2 cellular contexts compared by ENCODE assay signal in the genomic region with DNA sequence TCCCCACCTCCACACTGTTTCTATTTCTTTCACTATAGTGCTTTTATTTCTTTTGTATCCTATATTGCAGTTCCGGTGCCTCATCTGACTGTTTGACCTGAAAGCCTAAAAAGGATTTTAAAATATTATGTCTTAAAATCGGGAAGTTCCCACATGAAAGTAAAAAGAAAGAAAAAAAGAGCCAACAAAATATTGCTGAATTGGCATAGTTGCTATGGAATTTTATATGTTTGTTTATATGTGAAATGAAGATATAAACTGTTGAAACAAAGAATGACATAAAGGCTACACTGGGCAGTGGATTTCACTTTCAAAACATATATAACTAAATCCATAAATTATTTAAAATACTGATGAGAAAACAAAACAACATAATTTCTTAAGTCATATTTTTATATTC.
A peak's percentile ranks its signal among the peaks of the same experiment; 100 is the strongest.
TF ChIP-seq lines count a peak whose summit lies in the region.

No MANE protein-coding gene starts in this region.

TF ChIP-seq in HepG2, 621 proteins besides CTCF, POLR2A, EP300 and RAD21:
- TF ChIP-seq, protein P1, sequence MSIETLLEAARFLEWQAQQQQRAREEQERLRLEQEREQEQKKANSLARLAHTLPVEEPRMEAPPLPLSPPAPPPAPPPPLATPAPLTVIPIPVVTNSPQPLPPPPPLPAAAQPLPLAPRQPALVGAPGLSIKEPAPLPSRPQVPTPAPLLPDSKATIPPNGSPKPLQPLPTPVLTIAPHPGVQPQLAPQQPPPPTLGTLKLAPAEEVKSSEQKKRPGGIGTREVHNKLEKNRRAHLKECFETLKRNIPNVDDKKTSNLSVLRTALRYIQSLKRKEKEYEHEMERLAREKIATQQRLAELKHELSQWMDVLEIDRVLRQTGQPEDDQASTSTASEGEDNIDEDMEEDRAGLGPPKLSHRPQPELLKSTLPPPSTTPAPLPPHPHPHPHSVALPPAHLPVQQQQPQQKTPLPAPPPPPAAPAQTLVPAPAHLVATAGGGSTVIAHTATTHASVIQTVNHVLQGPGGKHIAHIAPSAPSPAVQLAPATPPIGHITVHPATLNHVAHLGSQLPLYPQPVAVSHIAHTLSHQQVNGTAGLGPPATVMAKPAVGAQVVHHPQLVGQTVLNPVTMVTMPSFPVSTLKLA (IDR thresholded peaks at IDR 0.05): no peak
- TF ChIP-seq MAFF (IDR thresholded peaks at IDR 0.05; ENCODE audit: low read depth, low read length) (peak; percentile 63; the same call in 1 of the 2 replicates), MAFK (conservative IDR thresholded peaks at IDR 0.05 in 1 of 2, IDR thresholded peaks at IDR 0.05 in 1 of 2; ENCODE audit: low read length in 2 of 2) (peak; percentile 35 to 80; a peak in 3 of 4 replicates)

TF ChIP-seq in IMR-90, 13 proteins besides CTCF, POLR2A, EP300 and RAD21:
- TF ChIP-seq MAFK (IDR thresholded peaks at IDR 0.05; ENCODE audit: low read depth, low read length) (peak; percentile 86), RFX5 (IDR thresholded peaks at IDR 0.05; ENCODE audit: low read depth, low read length) (no peak), CHD1 (IDR thresholded peaks at IDR 0.05; ENCODE audit: low read depth, low read length) (no peak)
